ENCODE assay signal across 27 cellular contexts in genomic region chr3:111578867-111579266, GRCh38. TPM values are rescaled to one million over a fixed set of nuclear protein-coding genes. Genes with fewer than 3 reads are reported as not detected.
A peak's percentile ranks its signal among the peaks of the same experiment; 100 is the strongest.
DNase-seq lines count a peak whose midpoint lies in the region; ATAC-seq, FAIRE-seq and TF ChIP-seq lines count a peak whose summit lies in the region.
"Had no signal": no experiment of that assay in that cellular context is flagged by ENCODE, and none has a peak within 500 bp of the region (broad histone marks: within the 10 kb centered on the region; RNA-seq: fewer than 3 reads in every experiment).

No MANE protein-coding gene starts in this region.

- in situ Hi-C loops in HepG2 (cut with HindIII; ENCODE audit: extremely low pct_ligation_motif_present, low pct_unique_long_range_greater_than_20kb), result no loop called here

- no peak overlapping the region for H2BK15ac ChIP-seq in neuronal stem cell (ENCODE audit: low read length)

- H3K4me3 Mint-ChIP-seq in activated CD8-positive, alpha-beta T cell treated with anti-CD3 and anti-CD28 coated beads, Interleukin-2, amount 10 ng/mL, durations not matched to agents 7 days and 5 days, result no peak overlapping the region
- H3K4me3 Mint-ChIP-seq: H9 had no signal

- no peak overlapping the region for H4K91ac ChIP-seq in neuronal stem cell (ENCODE audit: low read depth, low read length, poor library complexity)

- no peaks in the 10 kb centered on the region for H3K27me3 ChIP-seq in HepG2 (ENCODE audit: control insufficient read depth in 1 of 2, insufficient read depth in 2 of 2, low read length in 2 of 2)
- no peaks in the 10 kb centered on the region for H3K27me3 ChIP-seq in right lobe of liver
- H3K27me3 ChIP-seq in keratinocyte (ENCODE audit: control insufficient read depth, extremely low read depth, insufficient read depth, low read length), result no peaks in the 10 kb centered on the region
- H3K27me3 ChIP-seq in neuronal stem cell (ENCODE audit: control insufficient read depth in 3 of 3, insufficient read depth in 3 of 3, low read depth in 1 of 3, low read length in 3 of 3), result no peaks in the 10 kb centered on the region
- H3K27me3 ChIP-seq: uterus had no signal

- no peak for TF ChIP-seq RAD21 in HepG2 (CRISPR knock-in tag; IDR thresholded peaks at IDR 0.05)

- dilution Hi-C loops in keratinocyte (cut with MboI; ENCODE audit: extremely low pct_ligation_motif_present, low sequenced_read_pairs), result loop anchor here (25.0 kb wide), 1 partner anchor 108 kb away; no protein-coding TSS in a partner anchor

- no peaks in the 10 kb centered on the region for H3K9me3 Mint-ChIP-seq in activated CD8-positive, alpha-beta T cell treated with anti-CD3 and anti-CD28 coated beads, Interleukin-2, amount 10 ng/mL, durations not matched to agents 7 days and 5 days (ENCODE audit: insufficient read depth)

- TF ChIP-seq EP300 in HepG2 (IDR thresholded peaks at IDR 0.05; ENCODE audit: low read depth in 2 of 2, low read length in 2 of 2), result no peak
- TF ChIP-seq EP300 in HepG2 (CRISPR knock-in tag; IDR thresholded peaks at IDR 0.05; ENCODE audit: borderline replicate concordance), result no peak

- H2BK12ac ChIP-seq in neuronal stem cell (ENCODE audit: low read length), result no peak overlapping the region

- H3K79me2 ChIP-seq in HepG2 (ENCODE audit: insufficient read depth, low read length), result no peaks in the 10 kb centered on the region
- no peaks in the 10 kb centered on the region for H3K79me2 ChIP-seq in keratinocyte (ENCODE audit: control insufficient read depth, insufficient read depth, low read length)
- no peaks in the 10 kb centered on the region for H3K79me2 ChIP-seq in OCI-LY7 (ENCODE audit: insufficient read depth, low read depth, low read length)

- H2BK120ac ChIP-seq in neuronal stem cell (ENCODE audit: low read depth, low read length), result no peak overlapping the region

- no peak overlapping the region for H3K14ac ChIP-seq in neuronal stem cell (ENCODE audit: low read length)

- H3K23ac ChIP-seq in neuronal stem cell (ENCODE audit: low read depth, low read length, poor library complexity), result no peak overlapping the region

- TF ChIP-seq POLR2A in HepG2 (IDR thresholded peaks at IDR 0.05; ENCODE audit: insufficient read depth in 1 of 2, low read depth in 2 of 2, low read length in 2 of 2) (no peak), right lobe of liver (IDR thresholded peaks at IDR 0.05) (no peak)

- H3K9ac ChIP-seq in HepG2 (ENCODE audit: insufficient read depth, low read depth, low read length) (no peak overlapping the region), keratinocyte (ENCODE audit: control insufficient read depth, extremely low read depth, insufficient read depth, low read length) (no peak overlapping the region), neuronal stem cell (ENCODE audit: low read depth, low read length, poor library complexity) (no peak overlapping the region)

- H3K18ac ChIP-seq in neuronal stem cell (ENCODE audit: low read length), result no peak overlapping the region

- POLR2A ChIA-PET in HepG2 (lab: Yijun Ruan, JAX), result no interaction called here
- POLR2A ChIA-PET in activated CD8-positive, alpha-beta T cell treated with anti-CD3 and anti-CD28 coated beads, Interleukin-2, amount 10 ng/mL, durations not matched to agents 7 days and 5 days (lab: Charles Lee), result interaction anchor here (1.1 to 2.1 kb wide), 3 partner anchors 21 to 38 kb away, joined by 3 to 16 read pairs (median 4); no protein-coding TSS in a partner anchor
- POLR2A ChIA-PET in OCI-LY7 (lab: Charles Lee), result interaction anchor here (0.6 kb wide), 1 partner anchor 1038 kb away, joined by 6 read pairs; no protein-coding TSS in a partner anchor

- H2AK5ac ChIP-seq in neuronal stem cell (ENCODE audit: low read depth, low read length), result no peak overlapping the region

- no peaks in the 10 kb centered on the region for H3K9me1 ChIP-seq in keratinocyte (ENCODE audit: control insufficient read depth, extremely low read depth, insufficient read depth, low read length)

- peak overlapping the region; percentile 60 for H3K27ac Mint-ChIP-seq in activated CD8-positive, alpha-beta T cell treated with anti-CD3 and anti-CD28 coated beads, Interleukin-2, amount 10 ng/mL, durations not matched to agents 7 days and 5 days
- H3K27ac Mint-ChIP-seq: H9 had no signal

- intact Hi-C loops in HepG2 (cut with micrococcal nuclease; ENCODE audit: unreplicated experiment), result loop anchor here (1.0 to 10.0 kb wide), 2 partner anchors 112 to 436 kb away; no protein-coding TSS in a partner anchor
- intact Hi-C loops in right lobe of liver (cut with DNase I), result no loop called here
- intact Hi-C loops in OCI-LY7 (cut with micrococcal nuclease; ENCODE audit: unreplicated experiment), result no loop called here

- H3K4me3 ChIP-seq in HepG2 (replicated peaks in 1 of 3; ENCODE audit: insufficient read depth in 1 of 3, low read depth in 2 of 3, low read length in 3 of 3) (no peak overlapping the region), right lobe of liver (no peak overlapping the region), keratinocyte (ENCODE audit: control insufficient read depth in 2 of 3, extremely low read depth in 1 of 3, insufficient read depth in 2 of 3, low read depth in 1 of 3, low read length in 3 of 3) (no peak overlapping the region), OCI-LY7 (ENCODE audit: low read depth, low read length, poor library complexity, severe bottlenecking) (no peak overlapping the region), neuronal stem cell (ENCODE audit: low read length in 2 of 2) (no peak overlapping the region)
- H3K4me3 ChIP-seq: skin epidermis, uterus had no signal

- no peak for TF ChIP-seq CTCF in HepG2 (CRISPR knock-in tag; IDR thresholded peaks at IDR 0.05)
- TF ChIP-seq CTCF in right lobe of liver (IDR thresholded peaks at IDR 0.05), result no peak
- no peak for TF ChIP-seq CTCF in keratinocyte (optimal IDR thresholded peaks at IDR 0.05 in 1 of 3, IDR thresholded peaks at IDR 0.05 in 1 of 3, conservative IDR thresholded peaks at IDR 0.05 in 1 of 3; ENCODE audit: extremely low read depth in 1 of 3, insufficient read depth in 2 of 3, low read length in 3 of 3)
- no peak for TF ChIP-seq CTCF in OCI-LY7 (conservative IDR thresholded peaks at IDR 0.05; ENCODE audit: low read length)

- H3K27ac ChIP-seq in HepG2 (ENCODE audit: extremely low read length, insufficient read depth, low read length) (no peak overlapping the region), right lobe of liver (no peak overlapping the region), keratinocyte (ENCODE audit: control insufficient read depth, insufficient read depth, low read length) (no peak overlapping the region), OCI-LY7 (ENCODE audit: low read depth, low read length, poor library complexity, severe bottlenecking) (no peak overlapping the region), neuronal stem cell (replicated peaks; ENCODE audit: low read length) (no peak overlapping the region)
- H3K27ac ChIP-seq: C4-2B, skin epidermis, uterus had no signal

- no peaks in the 10 kb centered on the region for H3K27me3 Mint-ChIP-seq in activated CD8-positive, alpha-beta T cell treated with anti-CD3 and anti-CD28 coated beads, Interleukin-2, amount 10 ng/mL, durations not matched to agents 7 days and 5 days (ENCODE audit: low read depth)

- no peaks in the 10 kb centered on the region for H3K9me3 ChIP-seq in HepG2 (ENCODE audit: low read length)
- H3K9me3 ChIP-seq in right lobe of liver, result no peaks in the 10 kb centered on the region
- H3K9me3 ChIP-seq in keratinocyte (ENCODE audit: control insufficient read depth, low read depth, low read length), result no peaks in the 10 kb centered on the region
- no peaks in the 10 kb centered on the region for H3K9me3 ChIP-seq in OCI-LY7 (ENCODE audit: low read length)
- no peaks in the 10 kb centered on the region for H3K9me3 ChIP-seq in neuronal stem cell (replicated peaks in 1 of 2; ENCODE audit: control insufficient read depth in 2 of 2, insufficient read depth in 1 of 2, low read depth in 1 of 2, low read length in 2 of 2)
- H3K9me3 ChIP-seq: uterus had no signal

- H2BK5ac ChIP-seq in neuronal stem cell (ENCODE audit: low read length), result no peak overlapping the region

- no peaks in the 10 kb centered on the region for H3K79me1 ChIP-seq in neuronal stem cell (ENCODE audit: low read depth, low read length)

- H3K4me2 ChIP-seq in HepG2 (ENCODE audit: low read depth, low read length) (no peak overlapping the region), keratinocyte (ENCODE audit: control insufficient read depth, extremely low read depth, insufficient read depth, low read depth, low read length) (no peak overlapping the region), OCI-LY7 (ENCODE audit: low read length) (no peak overlapping the region), neuronal stem cell (ENCODE audit: insufficient read depth, low read length, poor library complexity, severe bottlenecking) (no peak overlapping the region)

- H4K8ac ChIP-seq in neuronal stem cell (ENCODE audit: low read depth, low read length), result no peak overlapping the region

- H4K20me1 ChIP-seq in HepG2 (ENCODE audit: insufficient read depth, low read length) (no peaks in the 10 kb centered on the region), keratinocyte (ENCODE audit: control insufficient read depth, extremely low read depth, insufficient read depth, low read length) (no peaks in the 10 kb centered on the region), OCI-LY7 (ENCODE audit: insufficient read depth, low read length) (no peaks in the 10 kb centered on the region)

- peaks cover 78% of the 10 kb centered on the region for H3K4me1 Mint-ChIP-seq in activated CD8-positive, alpha-beta T cell treated with anti-CD3 and anti-CD28 coated beads, Interleukin-2, amount 10 ng/mL, durations not matched to agents 7 days and 5 days (ENCODE audit: low read depth)

- no peak for ATAC-seq in HepG2
- ATAC-seq in right lobe of liver, result no peak
- ATAC-seq in activated CD8-positive, alpha-beta T cell treated with anti-CD3 and anti-CD28 coated beads, Interleukin-2, amount 10 ng/mL, durations not matched to agents 7 days and 5 days, result no peak
- no peak for ATAC-seq in GM18870 (IDR thresholded peaks at IDR 0.05; ENCODE audit: unreplicated experiment)

- no peaks in the 10 kb centered on the region for H3K36me3 ChIP-seq in HepG2 (replicated peaks in 1 of 2; ENCODE audit: control insufficient read depth in 1 of 2, insufficient read depth in 2 of 2, low read length in 2 of 2)
- no peaks in the 10 kb centered on the region for H3K36me3 ChIP-seq in right lobe of liver
- no peaks in the 10 kb centered on the region for H3K36me3 ChIP-seq in keratinocyte (ENCODE audit: control insufficient read depth in 2 of 2, extremely low read depth in 1 of 2, insufficient read depth in 2 of 2, low read length in 2 of 2)
- H3K36me3 ChIP-seq in OCI-LY7 (ENCODE audit: insufficient read depth, low read length), result no peaks in the 10 kb centered on the region
- no peaks in the 10 kb centered on the region for H3K36me3 ChIP-seq in neuronal stem cell (replicated peaks in 1 of 2; ENCODE audit: control insufficient read depth in 2 of 2, insufficient read depth in 2 of 2, low read length in 2 of 2)
- H3K36me3 ChIP-seq: uterus had no signal

- 17% methylated on average over 4 of the region's 4 CpGs for WGBS in HepG2 (ENCODE audit: low lambda C conversion rate)
- 75% methylated on average over 4 of the region's 4 CpGs for WGBS in right lobe of liver (ENCODE audit: insufficient coverage, low coverage, low lambda C conversion rate, missing lambda C conversion rate)
- no CpG with 5 or more reads among the region's 4 CpGs for WGBS in neuronal stem cell (ENCODE audit: extremely low coverage in 2 of 2, insufficient read length in 2 of 2, insufficient replicate concordance in 1 of 2), 2 donors

- no peak for DNase-seq in HepG2 (ENCODE audit: low spot score)
- no peak for DNase-seq in right lobe of liver
- DNase-seq in activated CD8-positive, alpha-beta T cell treated with anti-CD3 and anti-CD28 coated beads, Interleukin-2, amount 10 ng/mL, durations not matched to agents 7 days and 5 days, result no peak
- no peak for DNase-seq in keratinocyte (ENCODE audit: low read depth, low spot score)
- no peak for DNase-seq in OCI-LY7 (ENCODE audit: low spot score)
- no peak for DNase-seq in neuronal stem cell (ENCODE audit: low spot score)
- DNase-seq: activated CD4-positive, CD25-positive, alpha-beta regulatory T cell treated with anti-CD3 and anti-CD28 coated beads, Interleukin-2, amount 50 U/mL, for 72 hours; activated gamma-delta T cell; glutamatergic neuron; H9; Karpas-422; NCI-H1436 treated with DMSO at 0.1 percent for 48 hours; NCI-H2107; NCI-H446 treated with DMSO at 0.1 percent for 48 hours; OCI-M1; SHP77 treated with DMSO at 0.1 percent for 48 hours; stimulated activated CD4-positive, alpha-beta T cell treated with anti-CD3 and anti-CD28 coated beads, Interleukin-1b, Interleukin-23, amount 100 ng/mL, for 48 hours; SW 1271; uterus had no signal

- BruUV-seq in HepG2 (replicated peaks; lab: Mats Ljungman, UMichigan), result no TSS peak
- no TSS peak for BruUV-seq in OCI-LY7 (replicated peaks; lab: Mats Ljungman, UMichigan)

- FAIRE-seq in HepG2 (lab: Jason Lieb, UNC) (no peak), keratinocyte (lab: Jason Lieb, UNC) (peak; percentile 32)
- FAIRE-seq: HTR-8/SVneo, TTC549 had no signal

- no peaks in the 10 kb centered on the region for H3K4me1 ChIP-seq in HepG2 (ENCODE audit: insufficient read depth, low read length)
- no peaks in the 10 kb centered on the region for H3K4me1 ChIP-seq in right lobe of liver
- H3K4me1 ChIP-seq in keratinocyte (ENCODE audit: control insufficient read depth, extremely low read depth, insufficient read depth, low read length), result peaks cover 29% of the 10 kb centered on the region
- H3K4me1 ChIP-seq in OCI-LY7 (ENCODE audit: insufficient read depth, low read length, poor library complexity, severe bottlenecking), result no peaks in the 10 kb centered on the region
- no peaks in the 10 kb centered on the region for H3K4me1 ChIP-seq in neuronal stem cell (ENCODE audit: control insufficient read depth in 2 of 2, insufficient read depth in 1 of 2, low read depth in 1 of 2, low read length in 2 of 2)
- H3K4me1 ChIP-seq: uterus had no signal

- H3K4ac ChIP-seq in neuronal stem cell (ENCODE audit: low read length), result no peak overlapping the region

- H2AFZ ChIP-seq in HepG2 (ENCODE audit: low read length) (no peak overlapping the region), keratinocyte (ENCODE audit: control insufficient read depth, low read length) (no peak overlapping the region), OCI-LY7 (ENCODE audit: low read length) (no peak overlapping the region), neuronal stem cell (ENCODE audit: low read length) (no peak overlapping the region)

- H3K9me2 ChIP-seq in OCI-LY7 (ENCODE audit: insufficient read depth, low read length), result no peaks in the 10 kb centered on the region

- CTCF ChIA-PET in HepG2 (lab: Yijun Ruan, JAX; ENCODE audit: low intra/inter-chr PET ratio, low total read pairs) (no interaction called here), OCI-LY7 (lab: Charles Lee; ENCODE audit: unreplicated experiment) (no interaction called here)
- CTCF ChIA-PET in activated CD8-positive, alpha-beta T cell treated with anti-CD3 and anti-CD28 coated beads, Interleukin-2, amount 10 ng/mL, durations not matched to agents 7 days and 5 days (lab: Charles Lee), result interaction anchor here (0.7 to 4.9 kb wide), 22 partner anchors 8 to 145 kb away, joined by 3 to 59 read pairs (median 5); partner anchors contain the start of gene ZBED2

- peaks cover 89% of the 10 kb centered on the region for H3K36me3 Mint-ChIP-seq in activated CD8-positive, alpha-beta T cell treated with anti-CD3 and anti-CD28 coated beads, Interleukin-2, amount 10 ng/mL, durations not matched to agents 7 days and 5 days (ENCODE audit: low read depth)

RNA-seq across cellular contexts. Expression of gene ZBED2, which starts 16.3 kb away (rescaled TPM):
- 0.04 TPM in 1 of 2 replicates, not detected in the other for total RNA-seq in HepG2 (2016; rRNA removed; fragmentation: Illumina TruSeq; extraction: Trizol)
- not detected in 2 replicates for total RNA-seq in HepG2 (2016; cell fraction: cytosol; rRNA removed; fragmentation: Illumina TruSeq; extraction: Trizol; ENCODE audit: low read depth)
- not detected in 2 replicates for total RNA-seq in HepG2 (2016; cell fraction: insoluble cytoplasmic fraction; rRNA removed; fragmentation: Illumina TruSeq; extraction: Trizol)
- not detected in 2 replicates for total RNA-seq in HepG2 (2016; cell fraction: membrane; rRNA removed; fragmentation: Illumina TruSeq; extraction: Trizol)
- not detected in 2 replicates for total RNA-seq in HepG2 (2016; cell fraction: nucleus; rRNA removed; fragmentation: Illumina TruSeq; extraction: Trizol)
- polyA plus RNA-seq in HepG2 (2011; rRNA removed), result not detected in 2 replicates
- not detected in 2 replicates for polyA plus RNA-seq in HepG2 (2011; cell fraction: cytosol; rRNA removed)
- 0.05 TPM in 1 of 2 replicates, not detected in the other for polyA plus RNA-seq in HepG2 (2011; cell fraction: nucleus; rRNA removed)
- not detected in 2 replicates for polyA plus RNA-seq in HepG2 (2012)
- not detected in 2 replicates for polyA plus RNA-seq in HepG2 (2016; cell fraction: cytosol; fragmentation: Illumina TruSeq; extraction: Trizol; ENCODE audit: low read depth)
- polyA plus RNA-seq in HepG2 (2016; cell fraction: insoluble cytoplasmic fraction; fragmentation: Illumina TruSeq; extraction: Trizol; ENCODE audit: low read depth), result not detected in 2 replicates
- polyA plus RNA-seq in HepG2 (2016; cell fraction: membrane; fragmentation: Illumina TruSeq; extraction: Trizol; ENCODE audit: low read depth), result not detected in 2 replicates
- polyA plus RNA-seq in HepG2 (2016; cell fraction: nucleus; fragmentation: Illumina TruSeq; extraction: Trizol; ENCODE audit: insufficient read depth, low read depth), result not detected in 2 replicates
- not detected in 2 replicates for polyA minus RNA-seq in HepG2 (2011; rRNA and poly(A)+ RNA removed; ENCODE audit: low replicate concordance)
- not detected in 2 replicates for polyA minus RNA-seq in HepG2 (2011; cell fraction: cytosol; rRNA and poly(A)+ RNA removed)
- polyA minus RNA-seq in HepG2 (2011; cell fraction: nucleus; rRNA and poly(A)+ RNA removed), result not detected in 2 replicates
- total RNA-seq in right lobe of liver, result not detected
- total RNA-seq in activated CD8-positive, alpha-beta T cell treated with anti-CD3 and anti-CD28 coated beads, Interleukin-2, amount 10 ng/mL, durations not matched to agents 7 days and 5 days, result under 1 TPM; 0.68 to 0.74 TPM
- polyA plus RNA-seq in keratinocyte, result 81.8 to 124 TPM (median 120 TPM) in 3 replicates
- 15.2 TPM for polyA plus RNA-seq in keratinocyte (2011; ENCODE audit: low read depth)
- 92.8 and 126 TPM in 2 replicates for polyA plus RNA-seq in keratinocyte (2011; cell fraction: cytosol; rRNA removed)
- polyA plus RNA-seq in keratinocyte (2011; cell fraction: nucleus; rRNA removed), result 110 and 127 TPM in 2 replicates
- polyA plus RNA-seq in keratinocyte (2012; ENCODE audit: low replicate concordance), result 34.1 and 119 TPM in 2 replicates
- polyA minus RNA-seq in keratinocyte, result 42.4 to 73.9 TPM (median 48.8 TPM) in 3 replicates
- polyA minus RNA-seq in keratinocyte (2011; cell fraction: cytosol; rRNA and poly(A)+ RNA removed), result 60.4 TPM
- 33.4 and 52.2 TPM in 2 replicates for polyA minus RNA-seq in keratinocyte (2011; cell fraction: nucleus; rRNA and poly(A)+ RNA removed)
- not detected in 2 replicates for total RNA-seq in OCI-LY7 (2014; rRNA removed; shearing (Covaris generic))
- not detected in 2 replicates for total RNA-seq in OCI-LY7 (2022)
- not detected for polyA plus RNA-seq in neuronal stem cell (2013, experiment 1 of 2)
- polyA plus RNA-seq in neuronal stem cell (2013, experiment 2 of 2), result not detected
- total RNA-seq: cerebellum, H9, myocyte, temporal lobe had no signal

RNA-seq across cellular contexts. Expression of gene CD96, which starts 36.9 kb away (rescaled TPM):
- total RNA-seq in HepG2 (2016; rRNA removed; fragmentation: Illumina TruSeq; extraction: Trizol) (not detected in 2 replicates), right lobe of liver (1 to 10 TPM in 1 of 6 experiments, under 1 TPM in 5; 0.31 to 1.3 (median 0.79) TPM), OCI-LY7 (2022) (not detected in 2 replicates)
- not detected in 2 replicates for total RNA-seq in HepG2 (2016; cell fraction: cytosol; rRNA removed; fragmentation: Illumina TruSeq; extraction: Trizol; ENCODE audit: low read depth)
- not detected in 2 replicates for total RNA-seq in HepG2 (2016; cell fraction: insoluble cytoplasmic fraction; rRNA removed; fragmentation: Illumina TruSeq; extraction: Trizol)
- not detected in 2 replicates for total RNA-seq in HepG2 (2016; cell fraction: membrane; rRNA removed; fragmentation: Illumina TruSeq; extraction: Trizol)
- total RNA-seq in HepG2 (2016; cell fraction: nucleus; rRNA removed; fragmentation: Illumina TruSeq; extraction: Trizol), result not detected in 2 replicates
- polyA plus RNA-seq in HepG2 (2011; rRNA removed) (0.01 TPM in 1 of 2 replicates, not detected in the other), keratinocyte (0.08 to 0.14 TPM (median 0.13 TPM) in 3 replicates)
- polyA plus RNA-seq in HepG2 (2011; cell fraction: cytosol; rRNA removed), result not detected in 2 replicates
- polyA plus RNA-seq in HepG2 (2011; cell fraction: nucleus; rRNA removed), result 0.05 TPM in 1 of 2 replicates, not detected in the other
- polyA plus RNA-seq in HepG2 (2012), result not detected in 2 replicates
- polyA plus RNA-seq in HepG2 (2016; cell fraction: cytosol; fragmentation: Illumina TruSeq; extraction: Trizol; ENCODE audit: low read depth), result not detected in 2 replicates
- not detected in 2 replicates for polyA plus RNA-seq in HepG2 (2016; cell fraction: insoluble cytoplasmic fraction; fragmentation: Illumina TruSeq; extraction: Trizol; ENCODE audit: low read depth)
- polyA plus RNA-seq in HepG2 (2016; cell fraction: membrane; fragmentation: Illumina TruSeq; extraction: Trizol; ENCODE audit: low read depth), result not detected in 2 replicates
- polyA plus RNA-seq in HepG2 (2016; cell fraction: nucleus; fragmentation: Illumina TruSeq; extraction: Trizol; ENCODE audit: insufficient read depth, low read depth), result not detected in 2 replicates
- not detected in 2 replicates for polyA minus RNA-seq in HepG2 (2011; rRNA and poly(A)+ RNA removed; ENCODE audit: low replicate concordance)
- polyA minus RNA-seq in HepG2 (2011; cell fraction: cytosol; rRNA and poly(A)+ RNA removed), result not detected in 2 replicates
- polyA minus RNA-seq in HepG2 (2011; cell fraction: nucleus; rRNA and poly(A)+ RNA removed), result not detected in 2 replicates
- 100 to 1,000 TPM; 293 to 303 TPM for total RNA-seq in activated CD8-positive, alpha-beta T cell treated with anti-CD3 and anti-CD28 coated beads, Interleukin-2, amount 10 ng/mL, durations not matched to agents 7 days and 5 days
- polyA plus RNA-seq in keratinocyte (2011; ENCODE audit: low read depth), result not detected
- 0.06 and 0.21 TPM in 2 replicates for polyA plus RNA-seq in keratinocyte (2011; cell fraction: cytosol; rRNA removed)
- polyA plus RNA-seq in keratinocyte (2011; cell fraction: nucleus; rRNA removed), result 0.03 and 0.14 TPM in 2 replicates
- polyA plus RNA-seq in keratinocyte (2012; ENCODE audit: low replicate concordance), result 0.07 and 0.18 TPM in 2 replicates
- 0.10 TPM in 1 of 3 replicates, not detected in the others for polyA minus RNA-seq in keratinocyte
- polyA minus RNA-seq in keratinocyte (2011; cell fraction: cytosol; rRNA and poly(A)+ RNA removed), result not detected
- not detected in 2 replicates for polyA minus RNA-seq in keratinocyte (2011; cell fraction: nucleus; rRNA and poly(A)+ RNA removed)
- not detected in 2 replicates for total RNA-seq in OCI-LY7 (2014; rRNA removed; shearing (Covaris generic))
- 0.04 TPM for polyA plus RNA-seq in neuronal stem cell (2013, experiment 1 of 2)
- 0.01 TPM for polyA plus RNA-seq in neuronal stem cell (2013, experiment 2 of 2)
- total RNA-seq: H9 had no signal

Comparison
In these comparisons a context has a peak if more than half of its experiments do, and no peak if none do; other contexts are left out.
1. RNA of gene CD96, which starts 36.9 kb away (total RNA-seq): 293 to 303 TPM in activated CD8-positive, alpha-beta T cell treated with anti-CD3 and anti-CD28 coated beads, Interleukin-2, amount 10 ng/mL, durations not matched to agents 7 days and 5 days; 0.31 to 1.3 TPM in right lobe of liver, not detected in HepG2 and not detected in OCI-LY7; every median in the first group is over 100 times any median in the second.